ENCODE assay signal across 20 cellular contexts in the genomic region with DNA sequence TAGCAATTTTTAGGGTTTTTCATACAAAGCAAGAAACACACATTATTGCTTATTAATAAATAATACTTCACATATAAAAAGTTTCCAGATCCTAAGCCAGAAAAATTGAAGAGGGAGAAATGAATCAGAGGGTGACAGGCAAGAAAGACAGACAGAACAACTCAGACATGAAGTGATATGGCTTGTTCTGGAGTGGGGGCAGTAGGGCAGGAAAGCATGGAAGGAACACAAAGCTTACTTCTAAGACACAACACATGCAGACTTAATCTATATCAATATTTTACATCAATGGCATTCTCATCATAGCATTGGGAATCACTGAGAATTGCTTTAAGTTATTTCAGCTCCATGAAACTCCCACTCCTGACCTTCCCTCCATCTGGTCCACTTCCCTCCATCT. TPM values are rescaled to one million over a fixed set of nuclear protein-coding genes. Genes with fewer than 3 reads are reported as not detected.
DNase-seq lines count a peak whose midpoint lies in the region; ATAC-seq, FAIRE-seq and TF ChIP-seq lines count a peak whose summit lies in the region.
"Had no signal": no experiment of that assay in that cellular context is flagged by ENCODE, and none has a peak within 500 bp of the region (broad histone marks: within the 10 kb centered on the region; RNA-seq: fewer than 3 reads in every experiment).

No MANE protein-coding gene starts in this region.

- H3K27me3 ChIP-seq in GM23338 (ENCODE audit: insufficient read depth) (no peaks in the 10 kb centered on the region), K562 (ENCODE audit: control insufficient read depth in 2 of 2, insufficient read depth in 2 of 2, low read length in 2 of 2) (no peaks in the 10 kb centered on the region)
- H3K27me3 ChIP-seq: BE2C had no signal

- H3K36me3 Mint-ChIP-seq in GM23338 (ENCODE audit: low read depth) (peaks cover 7% of the 10 kb centered on the region; the same call in 2 of the 3 replicates), glutamatergic neuron (ENCODE audit: unreplicated experiment) (no peaks in the 10 kb centered on the region)
- H3K36me3 Mint-ChIP-seq: IgD-negative memory B cell had no signal

- no peak for TF ChIP-seq POLR2A in K562 (conservative IDR thresholded peaks at IDR 0.05)

- H2AFZ ChIP-seq in GM23338 (no peak overlapping the region), K562 (ENCODE audit: low read depth, low read length) (no peak overlapping the region)

- H4K20me1 ChIP-seq in GM23338 (replicated peaks; ENCODE audit: insufficient read depth) (no peaks in the 10 kb centered on the region), K562 (replicated peaks; ENCODE audit: control insufficient read depth, insufficient read depth, low read length) (0 out of 2 replicates have a peak, but pooled peaks cover 6% of the 10 kb centered on the region)

- TF ChIP-seq EP300 in K562 (IDR thresholded peaks at IDR 0.05; ENCODE audit: low read length) = no peak

- TF ChIP-seq RAD21 in K562 (CRISPR knock-in tag; conservative IDR thresholded peaks at IDR 0.05 in 1 of 2, IDR thresholded peaks at IDR 0.05 in 1 of 2) = no peak

- no peak for ATAC-seq in GM23338
- peak; percentile 35 for ATAC-seq in K562
- ATAC-seq: HepG2 had no signal

- H3K27ac ChIP-seq in GM23338 (ENCODE audit: low read depth) (no peak overlapping the region), VCaP (peak overlapping the region; percentile 52), K562 (ENCODE audit: extremely low read depth, low read depth, low read length) (no peak overlapping the region), caudate nucleus (ENCODE audit: low read depth, low read length) (no peak overlapping the region)

- H3K4me3 ChIP-seq in GM23338 = no peak overlapping the region
- no peak overlapping the region for H3K4me3 ChIP-seq in K562
- H3K4me3 ChIP-seq: HAP-1 had no signal

- H3K27ac Mint-ChIP-seq in GM23338 (peak overlapping the region; percentile 30; the same call in 1 of the 2 replicates), glutamatergic neuron (ENCODE audit: unreplicated experiment) (no peak overlapping the region)
- H3K27ac Mint-ChIP-seq: HFFc6, IgD-negative memory B cell had no signal

- H3K4me3 Mint-ChIP-seq in GM23338 (no peak overlapping the region), glutamatergic neuron (ENCODE audit: unreplicated experiment) (no peak overlapping the region)
- H3K4me3 Mint-ChIP-seq: HFFc6, IgD-negative memory B cell had no signal

- in situ Hi-C loops in K562 (cut with MboI) = no loop called here

- no peaks in the 10 kb centered on the region for H3K9me3 ChIP-seq in K562 (replicated peaks; ENCODE audit: control insufficient read depth, insufficient read depth, low read depth, low read length)
- H3K9me3 ChIP-seq: BE2C, HAP-1 had no signal

- H3K36me3 ChIP-seq in GM23338 (ENCODE audit: insufficient read depth) = no peaks in the 10 kb centered on the region
- H3K36me3 ChIP-seq in K562 (ENCODE audit: control insufficient read depth, insufficient read depth, low read length) = no peaks in the 10 kb centered on the region; the same call in 2 of the 3 replicates
- H3K36me3 ChIP-seq: BE2C, HAP-1 had no signal

- BruUV-seq in K562 (replicated peaks; lab: Mats Ljungman, UMichigan) = no TSS peak

- H3K79me2 ChIP-seq in GM23338 (replicated peaks; ENCODE audit: insufficient read depth) (peaks cover 89% of the 10 kb centered on the region), K562 (ENCODE audit: control insufficient read depth, insufficient read depth, low read length) (peaks cover 75% of the 10 kb centered on the region)

- H3K4me1 ChIP-seq in GM23338 (ENCODE audit: insufficient read depth) (peaks cover 67% of the 10 kb centered on the region), K562 (replicated peaks in 1 of 2; ENCODE audit: control insufficient read depth in 2 of 2, insufficient read depth in 2 of 2, low read length in 2 of 2) (peaks cover 3 to 34% of the 10 kb centered on the region in 2 experiments)
- H3K4me1 ChIP-seq: HAP-1 had no signal

- no peak overlapping the region for H3K4me2 ChIP-seq in GM23338
- no peak overlapping the region for H3K4me2 ChIP-seq in K562 (ENCODE audit: insufficient read depth, low read length)

- H3K9me3 Mint-ChIP-seq in GM23338 (no peaks in the 10 kb centered on the region), glutamatergic neuron (ENCODE audit: unreplicated experiment) (peaks cover 2% of the 10 kb centered on the region)
- H3K9me3 Mint-ChIP-seq: CD4-positive, alpha-beta memory T cell; HFFc6; IgD-negative memory B cell had no signal

- DNase-seq in GM23338 (ENCODE audit: low spot score) = no peak
- DNase-seq in K562 (ENCODE audit: extremely low read depth in 1 of 4, low spot score in 3 of 4) = no peak
- no peak for DNase-seq in NCI-H1092 (lab: John Stamatoyannopoulos, UW)
- DNase-seq in glutamatergic neuron = no peak
- DNase-seq in caudate nucleus (lab: John Stamatoyannopoulos, UW) = no peak
- DNase-seq in HCEC 1CT = no peak
- DNase-seq: ACHN; BE2C; C1 segment of cervical spinal cord; CD4-positive, alpha-beta memory T cell; DMS153; DMS79; GDM1; HFFc6; KG1 had no signal

- H3K27me3 Mint-ChIP-seq in GM23338 (ENCODE audit: insufficient read depth, low read depth, poor library complexity) (no peaks in the 10 kb centered on the region), glutamatergic neuron (ENCODE audit: unreplicated experiment) (no peaks in the 10 kb centered on the region)
- H3K27me3 Mint-ChIP-seq: CD4-positive, alpha-beta memory T cell had no signal

- no peak for FAIRE-seq in K562 (lab: Jason Lieb, UNC)
- FAIRE-seq: A204.1, HepG2 had no signal

- no peaks in the 10 kb centered on the region for H3K9me1 ChIP-seq in K562 (ENCODE audit: control insufficient read depth, insufficient read depth, low read length)

- no peak overlapping the region for H3K9ac ChIP-seq in K562 (ENCODE audit: insufficient read depth in 1 of 2, low read depth in 2 of 2, low read length in 2 of 2)

- peaks cover 60% of the 10 kb centered on the region for H3K4me1 Mint-ChIP-seq in GM23338
- no peaks in the 10 kb centered on the region for H3K4me1 Mint-ChIP-seq in glutamatergic neuron (ENCODE audit: low read depth, unreplicated experiment)

- CTCF ChIA-PET in K562 (lab: Yijun Ruan, JAX; ENCODE audit: low intra/inter-chr PET ratio) = no interaction called here

- POLR2A ChIA-PET in K562 (lab: Yijun Ruan, JAX) = interaction anchor here (1.2 to 5.8 kb wide), 4 partner anchors 8 to 21 kb away, joined by 3 to 30 read pairs (median 11); no protein-coding TSS in a partner anchor

- intact Hi-C loops in K562 (cut with micrococcal nuclease) = no loop called here

- TF ChIP-seq CTCF in GM23338 (conservative IDR thresholded peaks at IDR 0.05; ENCODE audit: low read depth in 2 of 2) (no peak), VCaP (conservative IDR thresholded peaks at IDR 0.05) (no peak), K562 (IDR thresholded peaks at IDR 0.05 in 2 of 3, conservative IDR thresholded peaks at IDR 0.05 in 1 of 3; ENCODE audit: insufficient read depth in 2 of 3, low read depth in 1 of 3, low read length in 3 of 3) (no peak), glutamatergic neuron (IDR thresholded peaks at IDR 0.05; ENCODE audit: partially characterized antibody, unreplicated experiment) (no peak)

- H3F3A ChIP-seq in GM23338 (replicated peaks; ENCODE audit: low read depth) = no peaks in the 10 kb centered on the region

- no peaks in the 10 kb centered on the region for H3K9me2 ChIP-seq in GM23338 (ENCODE audit: insufficient read depth)

TF ChIP-seq in GM23338, 12 proteins besides CTCF, POLR2A, EP300 and RAD21 (continues in another document):
- no peak for TF ChIP-seq POLR2AphosphoS5 (IDR thresholded peaks at IDR 0.05; ENCODE audit: low read depth)

TF ChIP-seq in K562, 482 proteins besides CTCF, POLR2A, EP300 and RAD21 (continues in another document):
- TF ChIP-seq POLR2H (tag; IDR thresholded peaks at IDR 0.05; ENCODE audit: low read depth) (0 out of 2 replicates have a peak, but pooled peaks have one; percentile 5), CBFA2T3 (IDR thresholded peaks at IDR 0.05) (0 out of 2 replicates have a peak, but pooled peaks have one; percentile 4), SNIP1 (IDR thresholded peaks at IDR 0.05; ENCODE audit: low read depth) (no peak)

RNA-seq across cellular contexts. Expression of a gene that starts 24.4 kb away (rescaled TPM):
- total RNA-seq in GM23338 (2014; rRNA removed; shearing (Covaris generic)) = 34.3 and 49.2 TPM in 2 replicates
- polyA plus RNA-seq in GM23338 (2016; fragmentation: Nextera tagmentation; extraction: Ambion mirVana) (14.1 and 14.6 TPM in 2 replicates), K562 (2011; rRNA removed) (23.1 and 29.7 TPM in 2 replicates), K562 (2014; fragmentation: Illumina TruSeq; extraction: Trizol) (39.0 and 41.2 TPM in 2 replicates), K562 (2014; fragmentation: Nextera tagmentation; extraction: Ambion mirVana) (1 to 10 TPM; 6.6 to 6.8 TPM), K562 (2014; rRNA removed) (22.2 and 22.3 TPM in 2 replicates)
- total RNA-seq in K562 (2011; cell fraction: chromatin; rRNA removed; ENCODE audit: low replicate concordance) = 52.4 and 113 TPM in 2 replicates
- 18.5 and 29.7 TPM in 2 replicates for total RNA-seq in K562 (2011; cell fraction: nucleolus; rRNA removed)
- total RNA-seq in K562 (2011; cell fraction: nucleoplasm; rRNA removed) = 43.6 and 75.6 TPM in 2 replicates
- total RNA-seq in K562 (2014; rRNA removed) (24.7 and 27.0 TPM in 2 replicates), K562 (2014; rRNA removed; fragmentation: Illumina TruSeq; extraction: Trizol) (24.2 and 29.6 TPM in 2 replicates), K562 (2015; rRNA removed; fragmentation: Illumina TruSeq; extraction: Trizol) (23.5 and 27.3 TPM in 2 replicates), K562 (2021) (34.2 and 38.8 TPM in 2 replicates), glutamatergic neuron (ENCODE audit: unreplicated experiment) (1.5 TPM)
- 8.2 and 12.3 TPM in 2 replicates for polyA plus RNA-seq in K562 (2011; cell fraction: cytosol; rRNA removed)
- 58.7 and 77.6 TPM in 2 replicates for polyA plus RNA-seq in K562 (2011; cell fraction: nucleus; rRNA removed)
- 25.2 and 29.4 TPM in 2 replicates for polyA plus RNA-seq in K562 (2012)
- polyA minus RNA-seq in K562 (2011; rRNA and poly(A)+ RNA removed) = 48.4 and 50.0 TPM in 2 replicates
- 15.6 and 16.9 TPM in 2 replicates for polyA minus RNA-seq in K562 (2011; cell fraction: cytosol; rRNA and poly(A)+ RNA removed)
- polyA minus RNA-seq in K562 (2011; cell fraction: nucleus; rRNA and poly(A)+ RNA removed) = 39.2 and 45.5 TPM in 2 replicates
